1 cellular context compared by ENCODE assay signal in genomic region chr10:5644930-5645329, GRCh38.
TF ChIP-seq lines count a peak whose summit lies in the region.

No MANE protein-coding gene starts in this region.

TF ChIP-seq in GM23338, 12 proteins besides CTCF, POLR2A, EP300 and RAD21:
- TF ChIP-seq ZNF114 (CRISPR knock-in tag; IDR thresholded peaks at IDR 0.05) (no peak), REST (IDR thresholded peaks at IDR 0.05; ENCODE audit: unreplicated experiment) (no peak), EZH2phosphoT487 (IDR thresholded peaks at IDR 0.05; ENCODE audit: unreplicated experiment) (no peak), ETS1 (IDR thresholded peaks at IDR 0.05) (no peak), NANOG (IDR thresholded peaks at IDR 0.05; ENCODE audit: borderline replicate concordance) (no peak), CREB1 (CRISPR knock-in tag; IDR thresholded peaks at IDR 0.05; ENCODE audit: low read depth) (no peak), POLR2AphosphoS5 (IDR thresholded peaks at IDR 0.05; ENCODE audit: low read depth) (no peak), STAT1 (IDR thresholded peaks at IDR 0.05; ENCODE audit: unreplicated experiment) (no peak), EZH2 (IDR thresholded peaks at IDR 0.05; ENCODE audit: low read depth, unreplicated experiment) (no peak), JUNB (IDR thresholded peaks at IDR 0.05; ENCODE audit: unreplicated experiment) (no peak)
